28 cellular contexts compared by ENCODE assay signal in genomic region chr1:34685225-34685624, GRCh38.
A peak's percentile ranks its signal among the peaks of the same experiment; 100 is the strongest.
DNase-seq lines count a peak whose midpoint lies in the region; ATAC-seq and TF ChIP-seq lines count a peak whose summit lies in the region.
"Had no signal": no experiment of that assay in that cellular context is flagged by ENCODE, and none has a peak within 500 bp of the region (broad histone marks: within the 10 kb centered on the region; RNA-seq: fewer than 3 reads in every experiment).

No MANE protein-coding gene starts in this region.

- no peaks in the 10 kb centered on the region for H4K20me1 ChIP-seq in GM23338 (replicated peaks; ENCODE audit: insufficient read depth)

- H3K9me3 ChIP-seq in Caco-2 (no peaks in the 10 kb centered on the region), right lobe of liver (no peaks in the 10 kb centered on the region)
- H3K9me3 ChIP-seq: testis, uterus had no signal

- peak overlapping the region; percentile 77; the same call in 1 of the 2 replicates for H2AFZ ChIP-seq in GM23338

- intact Hi-C loops in Caco-2 (cut with micrococcal nuclease; ENCODE audit: unreplicated experiment) = no loop called here
- intact Hi-C loops in right lobe of liver (cut with DNase I) = no loop called here

- peaks cover 16% of the 10 kb centered on the region for H3K4me1 ChIP-seq in Caco-2
- H3K4me1 ChIP-seq in GM23338 (ENCODE audit: insufficient read depth) = peaks cover 13% of the 10 kb centered on the region; the same call in 1 of the 2 replicates
- peaks cover 0 to 4% (median 0%) of the 10 kb centered on the region in 4 donors for H3K4me1 ChIP-seq in right lobe of liver
- H3K4me1 ChIP-seq: testis, uterus had no signal

- no peak for TF ChIP-seq POLR2A in right lobe of liver (IDR thresholded peaks at IDR 0.05)

- ATAC-seq in GM23338 (peak; percentile 25; the same call in 1 of the 3 replicates), right lobe of liver (peak in 3 of 4 donors; percentile 22 to 71 (median 35)), HG02623 (IDR thresholded peaks at IDR 0.05; ENCODE audit: unreplicated experiment) (no peak)
- ATAC-seq: effector memory CD8-positive, alpha-beta T cell; right cardiac atrium; stimulated activated naive CD8-positive, alpha-beta T cell treated with anti-CD3 and anti-CD28 coated beads, Interleukin-15, Interleukin-2, amounts not matched to agents 100 U/mL and 50 U/mL, for 24 hours had no signal

- H3K79me2 ChIP-seq in GM23338 (replicated peaks; ENCODE audit: insufficient read depth) = no peaks in the 10 kb centered on the region

- H3K4me2 ChIP-seq in GM23338 = no peak overlapping the region

- H3K36me3 ChIP-seq in Caco-2 (ENCODE audit: control insufficient read depth, insufficient read depth, low read length) = no peaks in the 10 kb centered on the region
- no peaks in the 10 kb centered on the region for H3K36me3 ChIP-seq in GM23338 (ENCODE audit: insufficient read depth)
- no peaks in the 10 kb centered on the region for H3K36me3 ChIP-seq in right lobe of liver
- H3K36me3 ChIP-seq: uterus had no signal

- in situ Hi-C loops in KBM-7 (cut with MboI; ENCODE audit: low pct_unique_long_range_greater_than_20kb, low sequenced_read_pairs) = no loop called here

- H3K27ac Mint-ChIP-seq in Caco-2 (ENCODE audit: unreplicated experiment) (peak overlapping the region; percentile 42), GM23338 (no peak overlapping the region)
- H3K27ac Mint-ChIP-seq: activated CD4-positive, alpha-beta memory T cell treated with anti-CD3 and anti-CD28 coated beads, Interleukin-2, amount 10 ng/mL, durations not matched to agents 7 days and 5 days; CD4-positive, CD25-positive, alpha-beta regulatory T cell; effector memory CD8-positive, alpha-beta T cell; IgD-negative memory B cell; naive B cell had no signal

- peak; percentile 43 to 64 for DNase-seq in Caco-2
- DNase-seq in GM23338 (ENCODE audit: low spot score) = no peak
- peak; percentile 100 for DNase-seq in NCI-H510A treated with DMSO at 0.1 percent for 48 hours (lab: John Stamatoyannopoulos, UW)
- DNase-seq in right lobe of liver = no peak
- no peak for DNase-seq in activated gamma-delta T cell treated with Interleukin-2 at 50 U/mL for 16 hours
- no peak for DNase-seq in KBM-7
- DNase-seq in NOMO-1 (lab: John Stamatoyannopoulos, UW; ENCODE audit: unreplicated experiment in 2 of 2) = no peak
- DNase-seq: activated CD4-positive, alpha-beta memory T cell treated with anti-CD3 and anti-CD28 coated beads, Interleukin-2, amount 10 ng/mL, durations not matched to agents 7 days and 5 days; activated CD4-positive, alpha-beta T cell treated with anti-CD3 and anti-CD28 coated beads for 1 hour; activated CD8-positive, alpha-beta memory T cell treated with anti-CD3 and anti-CD28 coated beads, Interleukin-2, amount 50 U/mL, for 4 hours; activated naive CD4-positive, alpha-beta T cell treated with Interleukin-2 at 50 U/mL for 16 hours; AML-193; caudate nucleus; CD4-positive, CD25-positive, alpha-beta regulatory T cell; effector memory CD8-positive, alpha-beta T cell; HCEC 1CT; hypothalamus; naive B cell; NCI-H1105; NCI-H524 treated with DMSO at 0.1 percent for 48 hours; right cardiac atrium; SIG-M5; stimulated activated CD4-positive, alpha-beta T cell treated with anti-CD3 and anti-CD28 coated beads, Interleukin-2, amount 100 ng/mL, for 24 hours; stimulated activated naive CD8-positive, alpha-beta T cell treated with anti-CD3 and anti-CD28 coated beads, Interleukin-15, Interleukin-2, amounts not matched to agents 100 U/mL and 50 U/mL, for 24 hours; testis; uterus had no signal

- H3K4me3 Mint-ChIP-seq in Caco-2 (ENCODE audit: unreplicated experiment) = no peak overlapping the region
- H3K4me3 Mint-ChIP-seq in GM23338 = no peak overlapping the region
- H3K4me3 Mint-ChIP-seq: activated CD4-positive, alpha-beta memory T cell treated with anti-CD3 and anti-CD28 coated beads, Interleukin-2, amount 10 ng/mL, durations not matched to agents 7 days and 5 days; CD4-positive, CD25-positive, alpha-beta regulatory T cell; effector memory CD8-positive, alpha-beta T cell; IgD-negative memory B cell; naive B cell had no signal

- BruUV-seq in Caco-2 (replicated peaks; lab: Mats Ljungman, UMichigan) = no TSS peak

- no peaks in the 10 kb centered on the region for H3K4me1 Mint-ChIP-seq in Caco-2 (ENCODE audit: low read depth, unreplicated experiment)
- peaks cover 17% of the 10 kb centered on the region for H3K4me1 Mint-ChIP-seq in GM23338
- H3K4me1 Mint-ChIP-seq: naive B cell had no signal

- CTCF ChIA-PET in Caco-2 (lab: Charles Lee) = interaction anchor here (1.1 kb wide), 1 partner anchor 57 kb away, joined by 5 read pairs; no protein-coding TSS in a partner anchor

- H3K27me3 Mint-ChIP-seq in Caco-2 (ENCODE audit: insufficient read depth, unreplicated experiment) = no peaks in the 10 kb centered on the region
- H3K27me3 Mint-ChIP-seq in GM23338 (ENCODE audit: insufficient read depth, low read depth, poor library complexity) = peaks cover 9% of the 10 kb centered on the region

- H3K4me3 ChIP-seq in Caco-2 (ENCODE audit: low read depth, low read length) (no peak overlapping the region), GM23338 (no peak overlapping the region), right lobe of liver (no peak overlapping the region)
- H3K4me3 ChIP-seq: testis, uterus had no signal

- H3K36me3 Mint-ChIP-seq in Caco-2 (ENCODE audit: insufficient read depth, unreplicated experiment) (no peaks in the 10 kb centered on the region), GM23338 (ENCODE audit: low read depth) (peaks cover 2% of the 10 kb centered on the region; the same call in 1 of the 3 replicates)
- H3K36me3 Mint-ChIP-seq: CD4-positive, CD25-positive, alpha-beta regulatory T cell; IgD-negative memory B cell; naive B cell had no signal

- POLR2A ChIA-PET in Caco-2 (lab: Charles Lee) = no interaction called here

- TF ChIP-seq CTCF in Caco-2 (IDR thresholded peaks at IDR 0.05; ENCODE audit: insufficient read depth in 1 of 2, low read depth in 1 of 2, low read length in 1 of 2, severe bottlenecking in 1 of 2, unreplicated experiment in 1 of 2) (no peak), GM23338 (conservative IDR thresholded peaks at IDR 0.05; ENCODE audit: low read depth in 2 of 2) (no peak), right lobe of liver (IDR thresholded peaks at IDR 0.05) (no peak)

- no peaks in the 10 kb centered on the region for H3K9me2 ChIP-seq in GM23338 (ENCODE audit: insufficient read depth)

- no peaks in the 10 kb centered on the region for H3F3A ChIP-seq in GM23338 (replicated peaks; ENCODE audit: low read depth)

- 26% methylated on average over 2 of the region's 2 CpGs for WGBS in right lobe of liver (ENCODE audit: insufficient coverage, low coverage, low lambda C conversion rate, missing lambda C conversion rate)

- no peak overlapping the region for H3K27ac ChIP-seq in GM23338 (ENCODE audit: low read depth)
- H3K27ac ChIP-seq in right lobe of liver = no peak overlapping the region
- H3K27ac ChIP-seq: testis, uterus had no signal

- H3K27me3 ChIP-seq in Caco-2 (replicated peaks; ENCODE audit: control insufficient read depth, insufficient read depth, low read length) = no peaks in the 10 kb centered on the region
- H3K27me3 ChIP-seq in GM23338 (ENCODE audit: insufficient read depth) = no peaks in the 10 kb centered on the region
- no peaks in the 10 kb centered on the region for H3K27me3 ChIP-seq in right lobe of liver
- H3K27me3 ChIP-seq: testis, uterus had no signal

- H3K9me3 Mint-ChIP-seq in Caco-2 (ENCODE audit: unreplicated experiment) (no peaks in the 10 kb centered on the region), GM23338 (peaks cover 7% of the 10 kb centered on the region)
- H3K9me3 Mint-ChIP-seq: activated CD4-positive, alpha-beta memory T cell treated with anti-CD3 and anti-CD28 coated beads, Interleukin-2, amount 10 ng/mL, durations not matched to agents 7 days and 5 days; effector memory CD8-positive, alpha-beta T cell; IgD-negative memory B cell had no signal

TF ChIP-seq in GM23338, 12 proteins besides CTCF, POLR2A, EP300 and RAD21 (continues in another document):
- TF ChIP-seq NANOG (IDR thresholded peaks at IDR 0.05; ENCODE audit: borderline replicate concordance) = no peak
- no peak for TF ChIP-seq POLR2AphosphoS5 (IDR thresholded peaks at IDR 0.05; ENCODE audit: low read depth)
- TF ChIP-seq, protein P1, sequence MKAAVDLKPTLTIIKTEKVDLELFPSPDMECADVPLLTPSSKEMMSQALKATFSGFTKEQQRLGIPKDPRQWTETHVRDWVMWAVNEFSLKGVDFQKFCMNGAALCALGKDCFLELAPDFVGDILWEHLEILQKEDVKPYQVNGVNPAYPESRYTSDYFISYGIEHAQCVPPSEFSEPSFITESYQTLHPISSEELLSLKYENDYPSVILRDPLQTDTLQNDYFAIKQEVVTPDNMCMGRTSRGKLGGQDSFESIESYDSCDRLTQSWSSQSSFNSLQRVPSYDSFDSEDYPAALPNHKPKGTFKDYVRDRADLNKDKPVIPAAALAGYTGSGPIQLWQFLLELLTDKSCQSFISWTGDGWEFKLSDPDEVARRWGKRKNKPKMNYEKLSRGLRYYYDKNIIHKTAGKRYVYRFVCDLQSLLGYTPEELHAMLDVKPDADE (IDR thresholded peaks at IDR 0.05) = no peak
- TF ChIP-seq CREB1 (CRISPR knock-in tag; IDR thresholded peaks at IDR 0.05; ENCODE audit: low read depth) = no peak
- no peak for TF ChIP-seq EZH2 (IDR thresholded peaks at IDR 0.05; ENCODE audit: low read depth, unreplicated experiment)
- TF ChIP-seq JUNB (IDR thresholded peaks at IDR 0.05; ENCODE audit: unreplicated experiment) = no peak
- no peak for TF ChIP-seq STAT1 (IDR thresholded peaks at IDR 0.05; ENCODE audit: unreplicated experiment)

Comparison
In these comparisons a context has a peak if more than half of its experiments do, and no peak if none do; other contexts are left out.
1. DNase-seq: peak in Caco-2 (2 of 2) and NCI-H510A treated with DMSO at 0.1 percent for 48 hours (single experiment); none in GM23338 (single experiment), right lobe of liver (0 of 3), activated gamma-delta T cell treated with Interleukin-2 at 50 U/mL for 16 hours (single experiment), KBM-7 (single experiment) and NOMO-1 (0 of 2).